In the genomic region with DNA sequence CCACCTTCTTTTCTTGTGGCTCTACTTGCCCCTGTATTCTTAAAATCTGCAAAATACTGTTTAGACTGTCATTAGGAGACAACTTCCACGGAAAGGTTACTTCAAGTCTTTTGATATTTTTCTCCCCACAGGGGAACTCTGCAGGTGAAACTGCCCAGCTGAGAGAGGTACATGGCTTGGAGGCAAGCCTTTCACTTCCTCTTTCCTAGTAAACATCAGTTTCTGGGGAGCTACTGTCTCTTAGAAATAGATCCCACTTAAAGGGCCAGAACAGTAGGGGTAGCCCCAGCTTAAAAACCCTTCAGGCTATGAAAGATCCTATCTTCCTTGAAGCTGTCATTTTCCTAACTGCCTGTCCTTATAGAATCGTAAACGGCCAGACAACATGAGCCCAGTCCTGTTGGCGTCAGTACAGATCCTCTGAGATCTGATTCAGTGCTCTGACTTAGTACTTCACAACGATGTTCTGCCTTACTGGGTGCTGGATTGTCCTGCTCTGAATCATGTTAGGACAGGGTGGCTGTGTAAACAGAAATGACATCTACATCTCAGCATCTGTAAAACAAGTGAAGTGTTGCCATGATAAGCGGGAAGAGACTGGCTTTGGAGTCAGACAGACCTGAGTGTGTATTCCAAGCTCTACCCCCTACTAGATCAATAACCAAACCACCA, we compare ENCODE assay signal across 12 cellular contexts.
DNase-seq lines count a peak whose midpoint lies in the region; ATAC-seq lines count a peak whose summit lies in the region.
"Had no signal": no experiment of that assay in that cellular context is flagged by ENCODE, and none has a peak within 500 bp of the region (broad histone marks: within the 10 kb centered on the region; RNA-seq: fewer than 3 reads in every experiment).

No MANE protein-coding gene starts in this region.

- H3K4me1 ChIP-seq in GM23248 (ENCODE audit: insufficient read depth) (peaks cover 8% of the 10 kb centered on the region; the same call in 1 of the 2 replicates), mesenchymal stem cell (ENCODE audit: control insufficient read depth, insufficient read depth, low read depth, low read length) (no peaks in the 10 kb centered on the region), aorta (ENCODE audit: control insufficient read depth in 1 of 2, insufficient read depth in 2 of 2, low read length in 2 of 2) (no peaks in the 10 kb centered on the region)
- H3K4me1 ChIP-seq: lower lobe of right lung had no signal

- H4K8ac ChIP-seq in mesenchymal stem cell (ENCODE audit: low read length): no peak overlapping the region

- H3K79me1 ChIP-seq in mesenchymal stem cell (replicated peaks; ENCODE audit: low read length, poor library complexity, severe bottlenecking): no peaks in the 10 kb centered on the region

- H3K9ac ChIP-seq in GM23248 (no peak overlapping the region), mesenchymal stem cell (ENCODE audit: low read length) (no peak overlapping the region)

- H2AFZ ChIP-seq in GM23248: no peak overlapping the region
- no peak overlapping the region for H2AFZ ChIP-seq in mesenchymal stem cell (ENCODE audit: low read depth, low read length)

- no peak overlapping the region for H2BK120ac ChIP-seq in mesenchymal stem cell (ENCODE audit: low read depth, low read length)

- H3K36me3 ChIP-seq in GM23248 (ENCODE audit: low read depth) (no peaks in the 10 kb centered on the region), mesenchymal stem cell (ENCODE audit: control insufficient read depth in 1 of 2, insufficient read depth in 2 of 2, low read depth in 1 of 2, low read length in 2 of 2) (no peaks in the 10 kb centered on the region), aorta (ENCODE audit: control insufficient read depth in 1 of 2, insufficient read depth in 2 of 2, low read length in 1 of 2) (no peaks in the 10 kb centered on the region)
- H3K36me3 ChIP-seq: lower lobe of right lung had no signal

- H3K27ac ChIP-seq in GM23248 (peak overlapping the region; percentile 2; the same call in 1 of the 2 replicates), mesenchymal stem cell (ENCODE audit: low read length, poor library complexity, severe bottlenecking) (no peak overlapping the region), aorta (ENCODE audit: low read depth in 1 of 2, low read length in 2 of 2) (no peak overlapping the region)
- H3K27ac ChIP-seq: lower lobe of right lung had no signal

- H2AK5ac ChIP-seq in mesenchymal stem cell (ENCODE audit: low read length, severe bottlenecking): no peak overlapping the region

- ATAC-seq in GM18868 (IDR thresholded peaks at IDR 0.05; ENCODE audit: unreplicated experiment) (peak; percentile 100), HG03520 (IDR thresholded peaks at IDR 0.05; ENCODE audit: unreplicated experiment) (peak; percentile 99), aorta (ENCODE audit: low FRiP score) (no peak)
- ATAC-seq: lower lobe of right lung had no signal

- H4K91ac ChIP-seq in mesenchymal stem cell (ENCODE audit: low read length): no peak overlapping the region

- H3K27me3 ChIP-seq in GM23248 (replicated peaks; ENCODE audit: insufficient read depth) (no peaks in the 10 kb centered on the region), mesenchymal stem cell (ENCODE audit: control insufficient read depth in 1 of 2, insufficient read depth in 1 of 2, low read length in 2 of 2) (no peaks in the 10 kb centered on the region), aorta (ENCODE audit: control insufficient read depth in 1 of 2, insufficient read depth in 2 of 2, low read length in 1 of 2) (no peaks in the 10 kb centered on the region)

- H3K4me3 ChIP-seq in GM23248: no peak overlapping the region
- no peak overlapping the region for H3K4me3 ChIP-seq in mesenchymal stem cell (ENCODE audit: insufficient read depth in 1 of 2, low read depth in 1 of 2, low read length in 2 of 2)
- no peak overlapping the region for H3K4me3 ChIP-seq in aorta (ENCODE audit: low read length in 2 of 2)
- H3K4me3 ChIP-seq: lower lobe of right lung had no signal

- no peak overlapping the region for H2BK12ac ChIP-seq in mesenchymal stem cell (ENCODE audit: low read length in 2 of 2)

- H2BK15ac ChIP-seq in mesenchymal stem cell (ENCODE audit: low read depth, poor library complexity, severe bottlenecking): no peak overlapping the region

- H3F3A ChIP-seq in GM23248 (ENCODE audit: insufficient read depth): no peaks in the 10 kb centered on the region

- H3K4me2 ChIP-seq in GM23248 (ENCODE audit: unreplicated experiment) (peak overlapping the region; percentile 35), mesenchymal stem cell (ENCODE audit: low read length, poor library complexity, severe bottlenecking) (no peak overlapping the region)

- in situ Hi-C loops in GM23248 (cut with MboI): loop anchor here (25.0 kb wide), 1 partner anchor 366 kb away; no protein-coding TSS in a partner anchor

- no peak overlapping the region for H2BK5ac ChIP-seq in mesenchymal stem cell (ENCODE audit: low read depth, low read length, poor library complexity, severe bottlenecking)

- peak; percentile 41 for DNase-seq in GM23248
- peak; percentile 7 for DNase-seq in mesenchymal stem cell
- DNase-seq in aorta: no peak
- DNase-seq in cardiac septum (ENCODE audit: low spot score): no peak
- DNase-seq in H4 (ENCODE audit: low spot score): no peak
- DNase-seq in cerebellar cortex (ENCODE audit: low spot score): no peak
- DNase-seq: Kasumi-1; lower lobe of right lung; stimulated activated CD4-positive, alpha-beta T cell treated with anti-CD3 and anti-CD28 coated beads, Interleukin-15, amount 100 ng/mL, for 24 hours; trophoblast cell had no signal

- intact Hi-C loops in aorta (cut with DNase I) (no loop called here), cardiac septum (cut with DNase I) (no loop called here)

- H3K79me2 ChIP-seq in GM23248 (ENCODE audit: insufficient read depth): no peaks in the 10 kb centered on the region

- H4K20me1 ChIP-seq in GM23248 (ENCODE audit: insufficient read depth): no peaks in the 10 kb centered on the region

- no peaks in the 10 kb centered on the region for H3K9me2 ChIP-seq in GM23248 (ENCODE audit: insufficient read depth)

- no peak overlapping the region for H3K18ac ChIP-seq in mesenchymal stem cell (ENCODE audit: low read depth in 1 of 2, low read length in 2 of 2)

- H3K4ac ChIP-seq in mesenchymal stem cell (ENCODE audit: low read depth in 1 of 2, low read length in 2 of 2): no peak overlapping the region

- no peak overlapping the region for H3K14ac ChIP-seq in mesenchymal stem cell (ENCODE audit: low read length in 2 of 2)

- no peak overlapping the region for H3K23ac ChIP-seq in mesenchymal stem cell (ENCODE audit: low read length in 2 of 2)

- no peaks in the 10 kb centered on the region for H3K9me3 ChIP-seq in GM23248 (ENCODE audit: low read depth)
- H3K9me3 ChIP-seq in mesenchymal stem cell (ENCODE audit: control insufficient read depth, low read length): peaks cover under 1% of the 10 kb centered on the region
- H3K9me3 ChIP-seq in aorta (ENCODE audit: control insufficient read depth, low read length): no peaks in the 10 kb centered on the region
- H3K9me3 ChIP-seq: lower lobe of right lung had no signal

- WGBS in GM23248 (ENCODE audit: low coverage in 1 of 2, low lambda C conversion rate in 2 of 2, missing lambda C conversion rate in 2 of 2), 2 experiments: 26 to 33% methylated on average over 6 of the region's 6 CpGs
- WGBS in mesenchymal stem cell: 31% methylated on average over 5 of the region's 6 CpGs
- WGBS in aorta, 2 donors: 33 to 34% methylated on average over 6 of the region's 6 CpGs

Comparison
In these comparisons a context has a peak if more than half of its experiments do, and no peak if none do; other contexts are left out.
1. DNase-seq: peak in GM23248 (single experiment) and mesenchymal stem cell (single experiment); none in aorta (0 of 2), cardiac septum (single experiment), H4 (single experiment) and cerebellar cortex (single experiment).